ENCODE assay signal across 27 cellular contexts in genomic region chr12:95326450-95326849, GRCh38.
DNase-seq lines count a peak whose midpoint lies in the region; ATAC-seq, FAIRE-seq and TF ChIP-seq lines count a peak whose summit lies in the region.
"Had no signal": no experiment of that assay in that cellular context is flagged by ENCODE, and none has a peak within 500 bp of the region (broad histone marks: within the 10 kb centered on the region; RNA-seq: fewer than 3 reads in every experiment).

No MANE protein-coding gene starts in this region.

- peak overlapping the region; percentile 88 to 89 for H3K27ac ChIP-seq in A549
- H3K27ac ChIP-seq: ascending aorta, C4-2B had no signal

- H3K4me3 ChIP-seq in A549 = no peak overlapping the region
- H3K4me3 ChIP-seq in cardiac fibroblast (replicated peaks in 1 of 2; ENCODE audit: low read depth in 2 of 2, low read length in 2 of 2) = no peak overlapping the region
- H3K4me3 ChIP-seq: ascending aorta, HAP-1 had no signal

- 3% methylated on average over 1 of the region's 1 CpG for WGBS in A549 (ENCODE audit: missing lambda C conversion rate)

- H3K9me3 ChIP-seq in A549 = no peaks in the 10 kb centered on the region
- H3K9me3 ChIP-seq: ascending aorta, HAP-1 had no signal

- peak overlapping the region; percentile 62 for H3K4me2 ChIP-seq in A549

- POLR2A ChIA-PET in A549 (lab: Yijun Ruan, JAX) = interaction anchor here (1.1 to 1.6 kb wide), 2 partner anchors 8 to 109 kb away, joined by 11 to 12 read pairs; partner anchors contain the start of genes FGD6 and VEZT

- no peak for TF ChIP-seq POLR2A in A549 (IDR thresholded peaks at IDR 0.05; ENCODE audit: low read length)

- TF ChIP-seq CTCF in A549 (IDR thresholded peaks at IDR 0.05) (no peak), cardiac fibroblast (IDR thresholded peaks at IDR 0.05; ENCODE audit: low read depth, low read length) (no peak)

- peak; percentile 82 to 85; a peak in 4 of 5 replicates for TF ChIP-seq EP300 in A549 (IDR thresholded peaks at IDR 0.05)

- CTCF ChIA-PET in A549 (lab: Yijun Ruan, JAX) = interaction anchor here (1.0 to 3.9 kb wide), 4 partner anchors 8 to 253 kb away, joined by 3 to 22 read pairs (median 9); partner anchors contain the start of gene NR2C1

- peak; percentile 70 for FAIRE-seq in A549 (lab: Jason Lieb, UNC)
- FAIRE-seq: A204.1, GM12891, small intestine, urothelium cell line had no signal

- TF ChIP-seq RAD21 in A549 (conservative IDR thresholded peaks at IDR 0.05 in 1 of 2, IDR thresholded peaks at IDR 0.05 in 1 of 2) = peak in 1 of 2 experiments; percentile 36; a peak in 3 of 5 replicates

- peaks cover 77% of the 10 kb centered on the region for H3K4me1 ChIP-seq in A549
- H3K4me1 ChIP-seq: HAP-1 had no signal

- DNase-seq in A549 (ENCODE audit: low read depth in 1 of 2, low spot score in 1 of 2) (peak; percentile 53 to 87), LHCN-M2 (ENCODE audit: low read depth) (peak; percentile 92), cardiac fibroblast (ENCODE audit: low read depth in 2 of 2) (peak; percentile 34 to 74), iris pigment epithelial cell (ENCODE audit: low read depth) (peak; percentile 84), activated gamma-delta T cell (lab: John Stamatoyannopoulos, UW) (no peak), COLO668 (lab: John Stamatoyannopoulos, UW; ENCODE audit: unreplicated experiment) (no peak), foreskin melanocyte (no peak)
- no peak for DNase-seq in stimulated activated naive CD4-positive, alpha-beta T cell (lab: John Stamatoyannopoulos, UW)
- DNase-seq: activated CD4-positive, alpha-beta T cell treated with anti-CD3 and anti-CD28 coated beads, Interleukin-2, amount 50 U/mL, for 4 hours; activated naive CD4-positive, alpha-beta T cell; effector memory CD4-positive, alpha-beta T cell; GF-D8; KG1; kidney glomerular epithelial cell; naive thymus-derived CD4-positive, alpha-beta T cell; NCI-H1048; NCI-H2081 treated with DMSO at 0.1 percent for 48 hours; NCI-H510A; Right ventricle myocardium superior; small intestine; stimulated activated CD4-positive, alpha-beta T cell treated with anti-CD3 and anti-CD28 coated beads, Interleukin-4, amount 100 ng/mL, for 24 hours had no signal

- peak; percentile 81 to 84 for ATAC-seq in A549
- ATAC-seq: naive thymus-derived CD4-positive, alpha-beta T cell had no signal

TF ChIP-seq in A549, 52 proteins besides CTCF, POLR2A, EP300 and RAD21:
- no peak for TF ChIP-seq EHMT2 (IDR thresholded peaks at IDR 0.05; ENCODE audit: low read depth)
- TF ChIP-seq CHD2 (IDR thresholded peaks at IDR 0.05; ENCODE audit: low read length, partially characterized antibody) = no peak
- TF ChIP-seq TFCP2L1 (CRISPR knock-in tag; IDR thresholded peaks at IDR 0.05) = no peak
- TF ChIP-seq, protein P1, sequence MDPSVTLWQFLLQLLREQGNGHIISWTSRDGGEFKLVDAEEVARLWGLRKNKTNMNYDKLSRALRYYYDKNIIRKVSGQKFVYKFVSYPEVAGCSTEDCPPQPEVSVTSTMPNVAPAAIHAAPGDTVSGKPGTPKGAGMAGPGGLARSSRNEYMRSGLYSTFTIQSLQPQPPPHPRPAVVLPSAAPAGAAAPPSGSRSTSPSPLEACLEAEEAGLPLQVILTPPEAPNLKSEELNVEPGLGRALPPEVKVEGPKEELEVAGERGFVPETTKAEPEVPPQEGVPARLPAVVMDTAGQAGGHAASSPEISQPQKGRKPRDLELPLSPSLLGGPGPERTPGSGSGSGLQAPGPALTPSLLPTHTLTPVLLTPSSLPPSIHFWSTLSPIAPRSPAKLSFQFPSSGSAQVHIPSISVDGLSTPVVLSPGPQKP (IDR thresholded peaks at IDR 0.05; ENCODE audit: low read depth, low read length) = no peak
- TF ChIP-seq CEBPB (IDR thresholded peaks at IDR 0.05) = peak; percentile 84 to 89
- peak; percentile 10 for TF ChIP-seq ZFP36 (IDR thresholded peaks at IDR 0.05; ENCODE audit: borderline replicate concordance, partially characterized antibody)
- no peak; the same call in 2 of the 3 replicates for TF ChIP-seq SMC3 (IDR thresholded peaks at IDR 0.05)
- peak; percentile 73; the same call in 2 of the 3 replicates for TF ChIP-seq BCL3 (IDR thresholded peaks at IDR 0.05)
- no peak for TF ChIP-seq NFE2L2 (conservative IDR thresholded peaks at IDR 0.05; ENCODE audit: low read length)
- TF ChIP-seq HOXB5 (CRISPR knock-in tag; IDR thresholded peaks at IDR 0.05) = peak; percentile 98
- TF ChIP-seq, protein P2, sequence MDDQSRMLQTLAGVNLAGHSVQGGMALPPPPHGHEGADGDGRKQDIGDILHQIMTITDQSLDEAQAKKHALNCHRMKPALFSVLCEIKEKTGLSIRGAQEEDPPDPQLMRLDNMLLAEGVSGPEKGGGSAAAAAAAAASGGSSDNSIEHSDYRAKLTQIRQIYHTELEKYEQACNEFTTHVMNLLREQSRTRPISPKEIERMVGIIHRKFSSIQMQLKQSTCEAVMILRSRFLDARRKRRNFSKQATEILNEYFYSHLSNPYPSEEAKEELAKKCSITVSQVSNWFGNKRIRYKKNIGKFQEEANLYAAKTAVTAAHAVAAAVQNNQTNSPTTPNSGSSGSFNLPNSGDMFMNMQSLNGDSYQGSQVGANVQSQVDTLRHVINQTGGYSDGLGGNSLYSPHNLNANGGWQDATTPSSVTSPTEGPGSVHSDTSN (IDR thresholded peaks at IDR 0.05) = no peak; the same call in 1 of the 2 replicates
- TF ChIP-seq FOSL2 (IDR thresholded peaks at IDR 0.05) = peak; percentile 54; the same call in 1 of the 2 replicates
- peak; percentile 37; the same call in 1 of the 2 replicates for TF ChIP-seq FOSL2 (CRISPR knock-in tag; IDR thresholded peaks at IDR 0.05)
- TF ChIP-seq ZC3H11A (IDR thresholded peaks at IDR 0.05) = no peak
- TF ChIP-seq ZNF302 (CRISPR knock-in tag; IDR thresholded peaks at IDR 0.05) = no peak
- TF ChIP-seq JUN (IDR thresholded peaks at IDR 0.05) = peak; percentile 65 to 73; a peak in 3 of 5 replicates
- TF ChIP-seq, protein P3, sequence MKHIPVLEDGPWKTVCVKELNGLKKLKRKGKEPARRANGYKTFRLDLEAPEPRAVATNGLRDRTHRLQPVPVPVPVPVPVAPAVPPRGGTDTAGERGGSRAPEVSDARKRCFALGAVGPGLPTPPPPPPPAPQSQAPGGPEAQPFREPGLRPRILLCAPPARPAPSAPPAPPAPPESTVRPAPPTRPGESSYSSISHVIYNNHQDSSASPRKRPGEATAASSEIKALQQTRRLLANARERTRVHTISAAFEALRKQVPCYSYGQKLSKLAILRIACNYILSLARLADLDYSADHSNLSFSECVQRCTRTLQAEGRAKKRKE (CRISPR knock-in tag; IDR thresholded peaks at IDR 0.05; ENCODE audit: low read depth) = no peak
- TF ChIP-seq, protein P4, sequence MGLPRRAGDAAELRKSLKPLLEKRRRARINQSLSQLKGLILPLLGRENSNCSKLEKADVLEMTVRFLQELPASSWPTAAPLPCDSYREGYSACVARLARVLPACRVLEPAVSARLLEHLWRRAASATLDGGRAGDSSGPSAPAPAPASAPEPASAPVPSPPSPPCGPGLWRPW (IDR thresholded peaks at IDR 0.05) = 0 out of 2 replicates have a peak, but pooled peaks have one; percentile 7
- no peak for TF ChIP-seq FOXS1 (CRISPR knock-in tag; IDR thresholded peaks at IDR 0.05)
- TF ChIP-seq JUNB (IDR thresholded peaks at IDR 0.05) = peak; percentile 89
- TF ChIP-seq GATA3 (IDR thresholded peaks at IDR 0.05; ENCODE audit: borderline replicate concordance) = peak; percentile 96
- no peak for TF ChIP-seq KDM1A (IDR thresholded peaks at IDR 0.05; ENCODE audit: low read depth)
- TF ChIP-seq HDAC2 (IDR thresholded peaks at IDR 0.05) = no peak

Comparison
In these comparisons a context has a peak if more than half of its experiments do, and no peak if none do; other contexts are left out.
1. DNase-seq: peak in A549 (2 of 2), LHCN-M2 (single experiment), cardiac fibroblast (2 of 2) and iris pigment epithelial cell (single experiment); none in activated gamma-delta T cell (single experiment), stimulated activated naive CD4-positive, alpha-beta T cell (0 of 6), COLO668 (single experiment) and foreskin melanocyte (single experiment).